Comparison of ENCODE assay signal across 1 cellular context in the genomic region with DNA sequence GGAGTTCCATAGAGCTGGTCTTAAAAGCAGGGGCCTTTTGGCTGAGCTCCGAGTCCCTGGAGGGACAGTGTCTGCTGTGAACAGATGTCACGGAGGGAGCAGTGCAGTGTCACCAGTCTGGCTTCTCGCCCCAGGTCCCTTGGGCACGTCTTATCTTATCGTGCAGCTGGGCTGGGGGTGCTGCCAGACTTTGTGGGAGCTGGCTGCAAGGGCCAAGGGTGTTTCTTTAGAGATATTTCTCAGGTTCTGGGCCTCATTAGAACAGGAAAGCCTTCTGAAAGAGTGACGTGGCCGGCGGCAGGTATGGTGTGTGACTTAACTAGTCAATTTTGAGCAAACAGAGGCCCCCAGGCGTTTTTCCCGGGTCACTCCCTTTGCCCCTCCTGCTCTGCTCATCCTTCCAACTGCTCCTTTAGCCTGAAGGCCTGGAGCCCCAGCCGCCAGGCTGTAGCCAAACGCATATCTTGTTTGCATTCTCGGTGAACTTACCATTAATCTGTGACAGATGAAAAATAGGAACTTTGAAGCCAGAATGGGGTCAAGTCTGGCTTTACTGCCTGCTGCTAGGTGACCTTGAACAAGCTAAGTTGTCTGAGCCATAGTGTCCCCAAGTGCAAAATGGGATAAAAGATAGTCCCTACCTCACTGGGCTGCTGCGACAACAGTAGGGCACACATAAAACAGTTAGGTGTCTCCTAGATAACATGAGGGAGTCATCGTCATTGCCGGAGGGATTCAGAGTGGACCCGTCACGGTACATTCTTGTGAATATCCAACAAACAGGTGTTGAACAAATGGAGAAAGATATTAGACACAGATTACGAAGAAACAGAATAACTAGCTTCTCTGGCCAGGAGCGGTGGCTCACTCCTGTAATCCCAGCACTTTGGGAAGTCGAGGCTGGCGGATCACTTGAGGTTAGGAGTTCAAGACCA.
A peak's percentile ranks its signal among the peaks of the same experiment; 100 is the strongest.
TF ChIP-seq lines count a peak whose summit lies in the region.

No MANE protein-coding gene starts in this region.

TF ChIP-seq in K562, 482 proteins besides CTCF, POLR2A, EP300 and RAD21 (continued from another document and continues in another):
- TF ChIP-seq, protein P1, sequence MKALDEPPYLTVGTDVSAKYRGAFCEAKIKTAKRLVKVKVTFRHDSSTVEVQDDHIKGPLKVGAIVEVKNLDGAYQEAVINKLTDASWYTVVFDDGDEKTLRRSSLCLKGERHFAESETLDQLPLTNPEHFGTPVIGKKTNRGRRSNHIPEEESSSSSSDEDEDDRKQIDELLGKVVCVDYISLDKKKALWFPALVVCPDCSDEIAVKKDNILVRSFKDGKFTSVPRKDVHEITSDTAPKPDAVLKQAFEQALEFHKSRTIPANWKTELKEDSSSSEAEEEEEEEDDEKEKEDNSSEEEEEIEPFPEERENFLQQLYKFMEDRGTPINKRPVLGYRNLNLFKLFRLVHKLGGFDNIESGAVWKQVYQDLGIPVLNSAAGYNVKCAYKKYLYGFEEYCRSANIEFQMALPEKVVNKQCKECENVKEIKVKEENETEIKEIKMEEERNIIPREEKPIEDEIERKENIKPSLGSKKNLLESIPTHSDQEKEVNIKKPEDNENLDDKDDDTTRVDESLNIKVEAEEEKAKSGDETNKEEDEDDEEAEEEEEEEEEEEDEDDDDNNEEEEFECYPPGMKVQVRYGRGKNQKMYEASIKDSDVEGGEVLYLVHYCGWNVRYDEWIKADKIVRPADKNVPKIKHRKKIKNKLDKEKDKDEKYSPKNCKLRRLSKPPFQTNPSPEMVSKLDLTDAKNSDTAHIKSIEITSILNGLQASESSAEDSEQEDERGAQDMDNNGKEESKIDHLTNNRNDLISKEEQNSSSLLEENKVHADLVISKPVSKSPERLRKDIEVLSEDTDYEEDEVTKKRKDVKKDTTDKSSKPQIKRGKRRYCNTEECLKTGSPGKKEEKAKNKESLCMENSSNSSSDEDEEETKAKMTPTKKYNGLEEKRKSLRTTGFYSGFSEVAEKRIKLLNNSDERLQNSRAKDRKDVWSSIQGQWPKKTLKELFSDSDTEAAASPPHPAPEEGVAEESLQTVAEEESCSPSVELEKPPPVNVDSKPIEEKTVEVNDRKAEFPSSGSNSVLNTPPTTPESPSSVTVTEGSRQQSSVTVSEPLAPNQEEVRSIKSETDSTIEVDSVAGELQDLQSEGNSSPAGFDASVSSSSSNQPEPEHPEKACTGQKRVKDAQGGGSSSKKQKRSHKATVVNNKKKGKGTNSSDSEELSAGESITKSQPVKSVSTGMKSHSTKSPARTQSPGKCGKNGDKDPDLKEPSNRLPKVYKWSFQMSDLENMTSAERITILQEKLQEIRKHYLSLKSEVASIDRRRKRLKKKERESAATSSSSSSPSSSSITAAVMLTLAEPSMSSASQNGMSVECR (CRISPR knock-in tag; IDR thresholded peaks at IDR 0.05), result no peak
- TF ChIP-seq ZNF175 (CRISPR knock-in tag; IDR thresholded peaks at IDR 0.05; ENCODE audit: low read depth) (peak; percentile 88), CXXC5 (CRISPR knock-in tag; IDR thresholded peaks at IDR 0.05) (peak; percentile 70), CHD1 (IDR thresholded peaks at IDR 0.05; ENCODE audit: low read length) (no peak), SIX5 (IDR thresholded peaks at IDR 0.05; ENCODE audit: borderline replicate concordance in 1 of 2, insufficient read depth in 1 of 2, low read depth in 1 of 2, low read length in 2 of 2) (no peak), MCM7 (IDR thresholded peaks at IDR 0.05) (no peak), PYGO2 (tag; IDR thresholded peaks at IDR 0.05) (peak; percentile 73; the same call in 1 of the 2 replicates), KLF16 (IDR thresholded peaks at IDR 0.05) (peak; percentile 97), ZNF695 (CRISPR knock-in tag; IDR thresholded peaks at IDR 0.05) (no peak), ZEB2 (IDR thresholded peaks at IDR 0.05) (peak; percentile 83; the same call in 1 of the 2 replicates), ETV5 (CRISPR knock-in tag; IDR thresholded peaks at IDR 0.05; ENCODE audit: low read depth) (peak; percentile 48; the same call in 1 of the 2 replicates), SP1 (CRISPR knock-in tag; IDR thresholded peaks at IDR 0.05) (0 out of 2 replicates have a peak, but pooled peaks have one; percentile 39), ASH1L (IDR thresholded peaks at IDR 0.05; ENCODE audit: borderline replicate concordance, low read depth, partially characterized antibody) (no peak), ZNF41 (CRISPR knock-in tag; conservative IDR thresholded peaks at IDR 0.05) (peak; percentile 22; the same call in 1 of the 2 replicates), HMG20A (CRISPR knock-in tag; conservative IDR thresholded peaks at IDR 0.05) (no peak), SMARCE1 (IDR thresholded peaks at IDR 0.05) (peak; percentile 95), LARP7 (IDR thresholded peaks at IDR 0.05) (no peak), TCF3 (CRISPR knock-in tag; IDR thresholded peaks at IDR 0.05) (peak; percentile 98)
- TF ChIP-seq, protein P2, sequence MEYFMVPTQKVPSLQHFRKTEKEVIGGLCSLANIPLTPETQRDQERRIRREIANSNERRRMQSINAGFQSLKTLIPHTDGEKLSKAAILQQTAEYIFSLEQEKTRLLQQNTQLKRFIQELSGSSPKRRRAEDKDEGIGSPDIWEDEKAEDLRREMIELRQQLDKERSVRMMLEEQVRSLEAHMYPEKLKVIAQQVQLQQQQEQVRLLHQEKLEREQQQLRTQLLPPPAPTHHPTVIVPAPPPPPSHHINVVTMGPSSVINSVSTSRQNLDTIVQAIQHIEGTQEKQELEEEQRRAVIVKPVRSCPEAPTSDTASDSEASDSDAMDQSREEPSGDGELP (CRISPR knock-in tag; IDR thresholded peaks at IDR 0.05; ENCODE audit: borderline replicate concordance), result peak; percentile 93
- TF ChIP-seq, protein P3, sequence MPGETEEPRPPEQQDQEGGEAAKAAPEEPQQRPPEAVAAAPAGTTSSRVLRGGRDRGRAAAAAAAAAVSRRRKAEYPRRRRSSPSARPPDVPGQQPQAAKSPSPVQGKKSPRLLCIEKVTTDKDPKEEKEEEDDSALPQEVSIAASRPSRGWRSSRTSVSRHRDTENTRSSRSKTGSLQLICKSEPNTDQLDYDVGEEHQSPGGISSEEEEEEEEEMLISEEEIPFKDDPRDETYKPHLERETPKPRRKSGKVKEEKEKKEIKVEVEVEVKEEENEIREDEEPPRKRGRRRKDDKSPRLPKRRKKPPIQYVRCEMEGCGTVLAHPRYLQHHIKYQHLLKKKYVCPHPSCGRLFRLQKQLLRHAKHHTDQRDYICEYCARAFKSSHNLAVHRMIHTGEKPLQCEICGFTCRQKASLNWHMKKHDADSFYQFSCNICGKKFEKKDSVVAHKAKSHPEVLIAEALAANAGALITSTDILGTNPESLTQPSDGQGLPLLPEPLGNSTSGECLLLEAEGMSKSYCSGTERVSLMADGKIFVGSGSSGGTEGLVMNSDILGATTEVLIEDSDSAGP (CRISPR knock-in tag; IDR thresholded peaks at IDR 0.05), result no peak
- TF ChIP-seq, protein P4, sequence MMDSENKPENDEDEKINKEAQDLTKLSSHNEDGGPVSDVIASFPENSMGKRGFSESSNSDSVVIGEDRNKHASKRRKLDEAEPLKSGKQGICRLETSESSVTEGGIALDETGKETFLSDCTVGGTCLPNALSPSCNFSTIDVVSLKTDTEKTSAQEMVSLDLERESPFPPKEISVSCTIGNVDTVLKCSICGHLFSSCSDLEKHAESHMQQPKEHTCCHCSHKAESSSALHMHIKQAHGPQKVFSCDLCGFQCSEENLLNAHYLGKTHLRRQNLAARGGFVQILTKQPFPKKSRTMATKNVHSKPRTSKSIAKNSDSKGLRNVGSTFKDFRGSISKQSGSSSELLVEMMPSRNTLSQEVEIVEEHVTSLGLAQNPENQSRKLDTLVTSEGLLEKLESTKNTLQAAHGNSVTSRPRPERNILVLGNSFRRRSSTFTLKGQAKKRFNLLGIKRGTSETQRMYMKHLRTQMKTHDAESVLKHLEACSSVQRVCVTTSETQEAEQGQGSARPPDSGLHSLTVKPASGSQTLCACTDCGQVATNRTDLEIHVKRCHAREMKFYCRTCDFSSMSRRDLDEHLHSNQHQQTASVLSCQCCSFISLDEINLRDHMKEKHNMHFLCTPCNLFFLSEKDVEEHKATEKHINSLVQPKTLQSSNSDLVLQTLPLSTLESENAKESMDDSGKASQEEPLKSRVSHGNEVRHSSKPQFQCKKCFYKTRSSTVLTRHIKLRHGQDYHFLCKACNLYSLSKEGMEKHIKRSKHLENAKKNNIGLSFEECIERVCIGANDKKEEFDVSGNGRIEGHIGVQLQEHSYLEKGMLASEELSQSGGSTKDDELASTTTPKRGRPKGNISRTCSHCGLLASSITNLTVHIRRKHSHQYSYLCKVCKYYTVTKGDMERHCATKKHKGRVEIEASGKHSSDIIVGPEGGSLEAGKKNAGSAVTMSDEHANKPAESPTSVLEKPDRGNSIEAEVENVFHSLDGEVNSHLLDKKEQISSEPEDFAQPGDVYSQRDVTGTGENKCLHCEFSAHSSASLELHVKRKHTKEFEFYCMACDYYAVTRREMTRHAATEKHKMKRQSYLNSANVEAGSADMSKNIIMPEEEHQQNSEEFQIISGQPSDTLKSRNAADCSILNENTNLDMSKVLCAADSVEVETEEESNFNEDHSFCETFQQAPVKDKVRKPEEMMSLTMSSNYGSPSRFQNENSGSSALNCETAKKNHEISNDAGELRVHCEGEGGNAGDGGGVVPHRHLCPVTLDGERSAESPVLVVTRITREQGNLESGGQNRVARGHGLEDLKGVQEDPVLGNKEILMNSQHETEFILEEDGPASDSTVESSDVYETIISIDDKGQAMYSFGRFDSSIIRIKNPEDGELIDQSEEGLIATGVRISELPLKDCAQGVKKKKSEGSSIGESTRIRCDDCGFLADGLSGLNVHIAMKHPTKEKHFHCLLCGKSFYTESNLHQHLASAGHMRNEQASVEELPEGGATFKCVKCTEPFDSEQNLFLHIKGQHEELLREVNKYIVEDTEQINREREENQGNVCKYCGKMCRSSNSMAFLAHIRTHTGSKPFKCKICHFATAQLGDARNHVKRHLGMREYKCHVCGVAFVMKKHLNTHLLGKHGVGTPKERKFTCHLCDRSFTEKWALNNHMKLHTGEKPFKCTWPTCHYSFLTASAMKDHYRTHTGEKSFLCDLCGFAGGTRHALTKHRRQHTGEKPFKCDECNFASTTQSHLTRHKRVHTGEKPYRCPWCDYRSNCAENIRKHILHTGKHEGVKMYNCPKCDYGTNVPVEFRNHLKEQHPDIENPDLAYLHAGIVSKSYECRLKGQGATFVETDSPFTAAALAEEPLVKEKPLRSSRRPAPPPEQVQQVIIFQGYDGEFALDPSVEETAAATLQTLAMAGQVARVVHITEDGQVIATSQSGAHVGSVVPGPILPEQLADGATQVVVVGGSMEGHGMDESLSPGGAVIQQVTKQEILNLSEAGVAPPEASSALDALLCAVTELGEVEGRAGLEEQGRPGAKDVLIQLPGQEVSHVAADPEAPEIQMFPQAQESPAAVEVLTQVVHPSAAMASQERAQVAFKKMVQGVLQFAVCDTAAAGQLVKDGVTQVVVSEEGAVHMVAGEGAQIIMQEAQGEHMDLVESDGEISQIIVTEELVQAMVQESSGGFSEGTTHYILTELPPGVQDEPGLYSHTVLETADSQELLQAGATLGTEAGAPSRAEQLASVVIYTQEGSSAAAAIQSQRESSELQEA (IDR thresholded peaks at IDR 0.05; ENCODE audit: low read depth), result no peak
- TF ChIP-seq, protein P5, sequence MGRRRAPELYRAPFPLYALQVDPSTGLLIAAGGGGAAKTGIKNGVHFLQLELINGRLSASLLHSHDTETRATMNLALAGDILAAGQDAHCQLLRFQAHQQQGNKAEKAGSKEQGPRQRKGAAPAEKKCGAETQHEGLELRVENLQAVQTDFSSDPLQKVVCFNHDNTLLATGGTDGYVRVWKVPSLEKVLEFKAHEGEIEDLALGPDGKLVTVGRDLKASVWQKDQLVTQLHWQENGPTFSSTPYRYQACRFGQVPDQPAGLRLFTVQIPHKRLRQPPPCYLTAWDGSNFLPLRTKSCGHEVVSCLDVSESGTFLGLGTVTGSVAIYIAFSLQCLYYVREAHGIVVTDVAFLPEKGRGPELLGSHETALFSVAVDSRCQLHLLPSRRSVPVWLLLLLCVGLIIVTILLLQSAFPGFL (CRISPR knock-in tag; IDR thresholded peaks at IDR 0.05), result no peak
- TF ChIP-seq, protein P6, sequence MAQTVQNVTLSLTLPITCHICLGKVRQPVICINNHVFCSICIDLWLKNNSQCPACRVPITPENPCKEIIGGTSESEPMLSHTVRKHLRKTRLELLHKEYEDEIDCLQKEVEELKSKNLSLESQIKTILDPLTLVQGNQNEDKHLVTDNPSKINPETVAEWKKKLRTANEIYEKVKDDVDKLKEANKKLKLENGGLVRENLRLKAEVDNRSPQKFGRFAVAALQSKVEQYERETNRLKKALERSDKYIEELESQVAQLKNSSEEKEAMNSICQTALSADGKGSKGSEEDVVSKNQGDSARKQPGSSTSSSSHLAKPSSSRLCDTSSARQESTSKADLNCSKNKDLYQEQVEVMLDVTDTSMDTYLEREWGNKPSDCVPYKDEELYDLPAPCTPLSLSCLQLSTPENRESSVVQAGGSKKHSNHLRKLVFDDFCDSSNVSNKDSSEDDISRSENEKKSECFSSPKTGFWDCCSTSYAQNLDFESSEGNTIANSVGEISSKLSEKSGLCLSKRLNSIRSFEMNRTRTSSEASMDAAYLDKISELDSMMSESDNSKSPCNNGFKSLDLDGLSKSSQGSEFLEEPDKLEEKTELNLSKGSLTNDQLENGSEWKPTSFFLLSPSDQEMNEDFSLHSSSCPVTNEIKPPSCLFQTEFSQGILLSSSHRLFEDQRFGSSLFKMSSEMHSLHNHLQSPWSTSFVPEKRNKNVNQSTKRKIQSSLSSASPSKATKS (CRISPR knock-in tag; IDR thresholded peaks at IDR 0.05), result no peak
- TF ChIP-seq, protein P7, sequence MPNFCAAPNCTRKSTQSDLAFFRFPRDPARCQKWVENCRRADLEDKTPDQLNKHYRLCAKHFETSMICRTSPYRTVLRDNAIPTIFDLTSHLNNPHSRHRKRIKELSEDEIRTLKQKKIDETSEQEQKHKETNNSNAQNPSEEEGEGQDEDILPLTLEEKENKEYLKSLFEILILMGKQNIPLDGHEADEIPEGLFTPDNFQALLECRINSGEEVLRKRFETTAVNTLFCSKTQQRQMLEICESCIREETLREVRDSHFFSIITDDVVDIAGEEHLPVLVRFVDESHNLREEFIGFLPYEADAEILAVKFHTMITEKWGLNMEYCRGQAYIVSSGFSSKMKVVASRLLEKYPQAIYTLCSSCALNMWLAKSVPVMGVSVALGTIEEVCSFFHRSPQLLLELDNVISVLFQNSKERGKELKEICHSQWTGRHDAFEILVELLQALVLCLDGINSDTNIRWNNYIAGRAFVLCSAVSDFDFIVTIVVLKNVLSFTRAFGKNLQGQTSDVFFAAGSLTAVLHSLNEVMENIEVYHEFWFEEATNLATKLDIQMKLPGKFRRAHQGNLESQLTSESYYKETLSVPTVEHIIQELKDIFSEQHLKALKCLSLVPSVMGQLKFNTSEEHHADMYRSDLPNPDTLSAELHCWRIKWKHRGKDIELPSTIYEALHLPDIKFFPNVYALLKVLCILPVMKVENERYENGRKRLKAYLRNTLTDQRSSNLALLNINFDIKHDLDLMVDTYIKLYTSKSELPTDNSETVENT (CRISPR knock-in tag; IDR thresholded peaks at IDR 0.05), result no peak
